27 cellular contexts compared by ENCODE assay signal in genomic region chr6:159190460-159190859, GRCh38. TPM values are rescaled to one million over a fixed set of nuclear protein-coding genes. Genes with fewer than 3 reads are reported as not detected.
"Had no signal": no experiment of that assay in that cellular context is flagged by ENCODE, and none has a peak within 500 bp of the region (broad histone marks: within the 10 kb centered on the region; RNA-seq: fewer than 3 reads in every experiment).

No MANE protein-coding gene starts in this region.

- H3K27me3 ChIP-seq: ovary, right atrium auricular region, stomach, testis, thyroid gland, transverse colon, upper lobe of left lung, vagina had no signal

- H3K4me3 Mint-ChIP-seq: naive thymus-derived CD4-positive, alpha-beta T cell; natural killer cell treated with Interleukin-12 subunit alpha and Interleukin-12 subunit beta and Interleukin-15 and Interleukin-18, amount 100 ng/mL, for 72 hours; stimulated activated naive B cell treated with anti-CD40 and anti-IgM and Interleukin-4, amounts not matched to agents 10 μg/mL and 1 μg/mL and 100 μg/mL, for 72 hours had no signal

- H3K9me3 ChIP-seq: mucosa of descending colon, ovary, testis, thyroid gland, transverse colon, vagina had no signal

- H3K4me1 ChIP-seq: left ventricle myocardium inferior, right atrium auricular region, stomach, testis, transverse colon, upper lobe of left lung, vagina had no signal

- H3K4me3 ChIP-seq: left ventricle myocardium inferior, lung, mucosa of descending colon, ovary, right atrium auricular region, skin epidermis, stomach, testis, thyroid gland, transverse colon, upper lobe of left lung, vagina had no signal

- DNase-seq: islet precursor cell; left ventricle myocardium inferior; midbrain; mucosa of descending colon; naive thymus-derived CD4-positive, alpha-beta T cell; ovary; stimulated activated CD4-positive, alpha-beta T cell treated with anti-CD3 and anti-CD28 coated beads, Interleukin-12 subunit alpha, Interleukin-12 subunit beta, amount 100 ng/mL, for 4 hours; stimulated activated CD4-positive, alpha-beta T cell treated with anti-CD3 and anti-CD28 coated beads, Interleukin-15, amount 100 ng/mL, for 24 hours; stimulated activated CD4-positive, alpha-beta T cell treated with anti-CD3 and anti-CD28 coated beads, Interleukin-2, amount 100 ng/mL, for 24 hours; stimulated activated CD4-positive, alpha-beta T cell treated with anti-CD3 and anti-CD28 coated beads, Interleukin-4, amount 100 ng/mL, for 1 hour; stimulated activated naive B cell treated with anti-CD40 and anti-IgM and Interleukin-4, amounts not matched to agents 10 μg/mL and 1 μg/mL and 100 μg/mL, for 72 hours; stimulated activated naive CD8-positive, alpha-beta T cell treated with anti-CD3 and anti-CD28 coated beads, Interleukin-15, Interleukin-2, amounts not matched to agents 100 U/mL and 50 U/mL, for 24 hours; stomach; testis; thyroid gland; transverse colon; upper lobe of left lung had no signal

- H3K9me3 Mint-ChIP-seq: natural killer cell treated with Interleukin-12 subunit alpha and Interleukin-12 subunit beta and Interleukin-15 and Interleukin-18, amount 100 ng/mL, for 72 hours had no signal

- ATAC-seq: mucosa of descending colon; naive thymus-derived CD4-positive, alpha-beta T cell; natural killer cell treated with Interleukin-12 subunit alpha and Interleukin-12 subunit beta and Interleukin-15 and Interleukin-18, amount 100 ng/mL, for 72 hours; sciatic nerve; stimulated activated naive B cell treated with anti-CD40 and anti-IgM and Interleukin-4, amounts not matched to agents 10 μg/mL and 1 μg/mL and 100 μg/mL, for 72 hours; stimulated activated naive CD8-positive, alpha-beta T cell treated with anti-CD3 and anti-CD28 coated beads, Interleukin-15, Interleukin-2, amounts not matched to agents 100 U/mL and 50 U/mL, for 24 hours had no signal

- H3K27ac Mint-ChIP-seq: naive thymus-derived CD4-positive, alpha-beta T cell; natural killer cell treated with Interleukin-12 subunit alpha and Interleukin-12 subunit beta and Interleukin-15 and Interleukin-18, amount 100 ng/mL, for 72 hours; progenitor cell of endocrine pancreas; stimulated activated naive B cell treated with anti-CD40 and anti-IgM and Interleukin-4, amounts not matched to agents 10 μg/mL and 1 μg/mL and 100 μg/mL, for 72 hours had no signal

- H3K36me3 ChIP-seq: left ventricle myocardium inferior, ovary, right atrium auricular region, stomach, thyroid gland, transverse colon, upper lobe of left lung, vagina had no signal

- H3K36me3 Mint-ChIP-seq: natural killer cell treated with Interleukin-12 subunit alpha and Interleukin-12 subunit beta and Interleukin-15 and Interleukin-18, amount 100 ng/mL, for 72 hours; stimulated activated naive B cell treated with anti-CD40 and anti-IgM and Interleukin-4, amounts not matched to agents 10 μg/mL and 1 μg/mL and 100 μg/mL, for 72 hours had no signal

- H3K27ac ChIP-seq: left ventricle myocardium inferior, ovary, right atrium auricular region, skin epidermis, stomach, testis, thyroid gland, transverse colon, upper lobe of left lung, vagina had no signal

RNA-seq across cellular contexts. Expression of gene FNDC1, which starts 21.3 kb away (rescaled TPM):
- total RNA-seq: myocyte; naive thymus-derived CD4-positive, alpha-beta T cell; natural killer cell treated with Interleukin-12 subunit alpha and Interleukin-12 subunit beta and Interleukin-15 and Interleukin-18, amount 100 ng/mL, for 72 hours; pulmonary artery endothelial cell had no signal
- polyA plus RNA-seq: naive thymus-derived CD4-positive, alpha-beta T cell; neural cell had no signal
